15 cellular contexts compared by ENCODE assay signal in genomic region chr20:17749979-17750721, GRCh38. TPM values are rescaled to one million over a fixed set of nuclear protein-coding genes. Genes with fewer than 3 reads are reported as not detected.
DNase-seq lines count a peak whose midpoint lies in the region; ATAC-seq and TF ChIP-seq lines count a peak whose summit lies in the region.
"Had no signal": no experiment of that assay in that cellular context is flagged by ENCODE, and none has a peak within 500 bp of the region (broad histone marks: within the 10 kb centered on the region; RNA-seq: fewer than 3 reads in every experiment).

No MANE protein-coding gene starts in this region.

- H3K4me1 Mint-ChIP-seq in glutamatergic neuron (ENCODE audit: low read depth, unreplicated experiment): peaks cover 4% of the 10 kb centered on the region

- no peaks in the 10 kb centered on the region for H3K9me3 Mint-ChIP-seq in glutamatergic neuron (ENCODE audit: unreplicated experiment)
- H3K9me3 Mint-ChIP-seq: activated CD8-positive, alpha-beta T cell treated with anti-CD3 and anti-CD28 coated beads for 36 hours had no signal

- no peaks in the 10 kb centered on the region for H3K27me3 Mint-ChIP-seq in glutamatergic neuron (ENCODE audit: unreplicated experiment)

- TF ChIP-seq CTCF in brain microvascular endothelial cell (IDR thresholded peaks at IDR 0.05; ENCODE audit: low read depth, low read length, missing control alignments): no peak
- TF ChIP-seq CTCF in omental fat pad (IDR thresholded peaks at IDR 0.05): no peak
- no peak for TF ChIP-seq CTCF in glutamatergic neuron (IDR thresholded peaks at IDR 0.05; ENCODE audit: partially characterized antibody, unreplicated experiment)

- H3K4me1 ChIP-seq in ACC112 (ENCODE audit: control insufficient read depth, insufficient read depth, low read length, unreplicated experiment): peaks cover 23% of the 10 kb centered on the region
- H3K4me1 ChIP-seq: tibial nerve had no signal

- intact Hi-C loops in left cardiac atrium (cut with DNase I): no loop called here

- H3K4me3 ChIP-seq in ACC112 (ENCODE audit: low read depth, low read length) (peak overlapping the region; percentile 3; the same call in 1 of the 2 replicates), brain microvascular endothelial cell (ENCODE audit: low read depth, low read length) (no peak overlapping the region)
- H3K4me3 ChIP-seq: PC-9, tibial nerve had no signal

- peak overlapping the region; percentile 43 for H2AFZ ChIP-seq in ACC112 (ENCODE audit: low read length, unreplicated experiment)
- H2AFZ ChIP-seq: PC-9 had no signal

- no peaks in the 10 kb centered on the region for H3K79me2 ChIP-seq in ACC112 (ENCODE audit: control insufficient read depth, insufficient read depth, low read length, unreplicated experiment)

- DNase-seq in brain microvascular endothelial cell: peak; percentile 53
- DNase-seq in left cardiac atrium: peak; percentile 82
- peak; percentile 28 for DNase-seq in omental fat pad (ENCODE audit: low spot score)
- no peak for DNase-seq in RPMI8226
- no peak for DNase-seq in glutamatergic neuron
- no peak for DNase-seq in T-helper 1 cell
- DNase-seq: activated CD8-positive, alpha-beta T cell treated with anti-CD3 and anti-CD28 coated beads for 36 hours; activated naive CD4-positive, alpha-beta T cell treated with Interleukin-2 at 50 U/mL for 16 hours; NCI-H2227 treated with DMSO at 0.1 percent for 48 hours; PC-9; retina had no signal

- H3K36me3 Mint-ChIP-seq in glutamatergic neuron (ENCODE audit: unreplicated experiment): peaks cover 7% of the 10 kb centered on the region

- no peak overlapping the region for H3K27ac Mint-ChIP-seq in glutamatergic neuron (ENCODE audit: unreplicated experiment)
- H3K27ac Mint-ChIP-seq: activated CD8-positive, alpha-beta T cell treated with anti-CD3 and anti-CD28 coated beads for 36 hours had no signal

- in situ Hi-C loops in brain microvascular endothelial cell (cut with HindIII; ENCODE audit: low pct_ligation_motif_present, low sequenced_read_pairs): no loop called here

- H3K27ac ChIP-seq in ACC112 (ENCODE audit: low read depth, low read length) (peak overlapping the region; percentile 49; the same call in 1 of the 2 replicates), brain microvascular endothelial cell (no peak overlapping the region)
- H3K27ac ChIP-seq: PC-9 had no signal

- H3K36me3 ChIP-seq in ACC112 (ENCODE audit: insufficient read depth, low read length) (no peaks in the 10 kb centered on the region), brain microvascular endothelial cell (replicated peaks) (no peaks in the 10 kb centered on the region)
- H3K36me3 ChIP-seq: tibial nerve had no signal

- H3K27me3 ChIP-seq in ACC112 (ENCODE audit: insufficient read depth, low read length) (peaks cover 22% of the 10 kb centered on the region), brain microvascular endothelial cell (replicated peaks) (no peaks in the 10 kb centered on the region)
- H3K27me3 ChIP-seq: tibial nerve had no signal

- ATAC-seq in left cardiac atrium (peak; percentile 80 to 93), omental fat pad (ENCODE audit: low FRiP score) (peak; percentile 45), GM19351 (IDR thresholded peaks at IDR 0.05; ENCODE audit: unreplicated experiment) (no peak)
- ATAC-seq: activated CD8-positive, alpha-beta T cell treated with anti-CD3 and anti-CD28 coated beads for 36 hours had no signal

- no peak overlapping the region for H3K4me3 Mint-ChIP-seq in glutamatergic neuron (ENCODE audit: unreplicated experiment)
- H3K4me3 Mint-ChIP-seq: activated CD8-positive, alpha-beta T cell treated with anti-CD3 and anti-CD28 coated beads for 36 hours had no signal

RNA-seq across cellular contexts. Expression of gene BANF2, which starts 50.4 kb away (rescaled TPM):
- total RNA-seq in left cardiac atrium (not detected), omental fat pad (not detected), glutamatergic neuron (ENCODE audit: unreplicated experiment) (not detected)
- total RNA-seq: activated CD8-positive, alpha-beta T cell treated with anti-CD3 and anti-CD28 coated beads for 36 hours; mesenteric fat pad; PC-9; tibial nerve had no signal

Comparison
In these comparisons a context has a peak if more than half of its experiments do, and no peak if none do; other contexts are left out.
1. DNase-seq: peak in brain microvascular endothelial cell (single experiment), left cardiac atrium (single experiment) and omental fat pad (single experiment); none in RPMI8226 (single experiment), glutamatergic neuron (single experiment) and T-helper 1 cell (0 of 5).